ENCODE assay signal across 16 cellular contexts in the genomic region with DNA sequence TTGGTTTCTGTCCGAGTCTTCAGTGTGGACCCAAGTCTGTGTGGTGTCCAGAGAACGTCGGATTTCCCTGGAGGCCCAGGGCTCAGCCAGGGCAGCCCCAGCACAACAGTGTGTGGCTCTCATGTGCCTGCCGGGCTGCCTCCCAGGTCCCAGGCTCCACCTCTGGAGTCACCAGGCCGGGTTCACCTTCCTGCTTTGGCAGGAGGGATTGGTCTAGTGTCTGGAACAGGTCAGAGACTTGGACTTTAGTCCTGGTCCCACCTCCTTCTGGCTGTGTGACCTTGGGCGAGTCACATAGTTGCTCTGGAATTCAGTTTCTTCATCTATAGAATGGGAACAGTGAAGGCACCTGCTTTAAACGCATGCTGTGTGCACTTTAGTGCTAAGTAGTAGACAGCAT.
"Had no signal": no experiment of that assay in that cellular context is flagged by ENCODE, and none has a peak within 500 bp of the region (broad histone marks: within the 10 kb centered on the region; RNA-seq: fewer than 3 reads in every experiment).

No MANE protein-coding gene starts in this region.

- H3K36me3 Mint-ChIP-seq: natural killer cell treated with Interleukin-12 subunit alpha and Interleukin-12 subunit beta and Interleukin-15 and Interleukin-18, amount 100 ng/mL, for 72 hours had no signal

- H3K4me3 Mint-ChIP-seq: natural killer cell treated with Interleukin-12 subunit alpha and Interleukin-12 subunit beta and Interleukin-15 and Interleukin-18, amount 100 ng/mL, for 72 hours; stimulated activated effector memory CD8-positive, alpha-beta T cell treated with anti-CD3 and anti-CD28 coated beads, Interleukin-12 subunit alpha, Interleukin-12 subunit beta, amount 100 ng/mL, for 72 hours had no signal

- H3K9me3 Mint-ChIP-seq: natural killer cell treated with Interleukin-12 subunit alpha and Interleukin-12 subunit beta and Interleukin-15 and Interleukin-18, amount 100 ng/mL, for 72 hours; stimulated activated effector memory CD8-positive, alpha-beta T cell treated with anti-CD3 and anti-CD28 coated beads, Interleukin-12 subunit alpha, Interleukin-12 subunit beta, amount 100 ng/mL, for 72 hours had no signal

- H3K27me3 ChIP-seq: gastrocnemius medialis, right atrium auricular region, suprapubic skin, thyroid gland, upper lobe of left lung, uterus had no signal

- H3K9me3 ChIP-seq: gastrocnemius medialis, left ventricle myocardium inferior, right atrium auricular region, suprapubic skin, thyroid gland, upper lobe of left lung, uterus had no signal

- H3K27ac Mint-ChIP-seq: natural killer cell treated with Interleukin-12 subunit alpha and Interleukin-12 subunit beta and Interleukin-15 and Interleukin-18, amount 100 ng/mL, for 72 hours had no signal

- H3K27ac ChIP-seq: coronary artery, left ventricle myocardium inferior, right atrium auricular region, suprapubic skin, thyroid gland, upper lobe of left lung, uterus had no signal

- DNase-seq: cerebellar nuclear complex; effector CD8-positive, alpha-beta T cell; gastrocnemius medialis; islet precursor cell; left ventricle myocardium inferior; stimulated activated CD4-positive, alpha-beta T cell treated with anti-CD3 and anti-CD28 coated beads, Interleukin-4, amount 100 ng/mL, for 1 hour; stimulated activated CD8-positive, alpha-beta memory T cell treated with anti-CD3 and anti-CD28 coated beads, Interleukin-4, amount 100 ng/mL, for 48 hours; stimulated activated naive CD8-positive, alpha-beta T cell treated with anti-CD3 and anti-CD28 coated beads, Interleukin-15, Interleukin-2, amounts not matched to agents 100 U/mL and 50 U/mL, for 24 hours; thyroid gland; upper lobe of left lung; uterus had no signal

- H3K4me3 ChIP-seq: coronary artery, gastrocnemius medialis, left ventricle myocardium inferior, right atrium auricular region, suprapubic skin, thyroid gland, upper lobe of left lung, uterus had no signal

- H3K36me3 ChIP-seq: uterus had no signal

- H3K27me3 Mint-ChIP-seq: natural killer cell treated with Interleukin-12 subunit alpha and Interleukin-12 subunit beta and Interleukin-15 and Interleukin-18, amount 100 ng/mL, for 72 hours had no signal

- ATAC-seq: gastrocnemius medialis; natural killer cell treated with Interleukin-12 subunit alpha and Interleukin-12 subunit beta and Interleukin-15 and Interleukin-18, amount 100 ng/mL, for 72 hours; stimulated activated effector memory CD8-positive, alpha-beta T cell treated with anti-CD3 and anti-CD28 coated beads, Interleukin-12 subunit alpha, Interleukin-12 subunit beta, amount 100 ng/mL, for 72 hours; stimulated activated naive CD8-positive, alpha-beta T cell treated with anti-CD3 and anti-CD28 coated beads, Interleukin-15, Interleukin-2, amounts not matched to agents 100 U/mL and 50 U/mL, for 24 hours had no signal
